Comparison of ENCODE assay signal across 9 cellular contexts in genomic region chr9:33818167-33818831, GRCh38. TPM values are rescaled to one million over a fixed set of nuclear protein-coding genes. Genes with fewer than 3 reads are reported as not detected.
DNase-seq lines count a peak whose midpoint lies in the region; ATAC-seq, FAIRE-seq and TF ChIP-seq lines count a peak whose summit lies in the region.
"Had no signal": no experiment of that assay in that cellular context is flagged by ENCODE, and none has a peak within 500 bp of the region (broad histone marks: within the 10 kb centered on the region; RNA-seq: fewer than 3 reads in every experiment).

No MANE protein-coding gene starts in this region.

- H3K4me3 Mint-ChIP-seq in stimulated activated memory B cell treated with anti-CD40 and anti-IgM and Interleukin-4, amounts not matched to agents 10 μg/mL and 1 μg/mL and 100 μg/mL, for 72 hours, result peak overlapping the region; percentile 81

- peak overlapping the region; percentile 99 for H3K27ac Mint-ChIP-seq in stimulated activated memory B cell treated with anti-CD40 and anti-IgM and Interleukin-4, amounts not matched to agents 10 μg/mL and 1 μg/mL and 100 μg/mL, for 72 hours

- H3K36me3 ChIP-seq in ES-I3 (ENCODE audit: insufficient read depth, low read length) (no peaks in the 10 kb centered on the region), kidney (ENCODE audit: control insufficient read depth in 1 of 2, insufficient read depth in 2 of 2, low read length in 2 of 2) (no peaks in the 10 kb centered on the region)

- no peak for TF ChIP-seq CTCF in astrocyte of the cerebellum (IDR thresholded peaks at IDR 0.05; ENCODE audit: low read depth, low read length, missing control alignments)
- no peak for TF ChIP-seq CTCF in kidney (IDR thresholded peaks at IDR 0.05; ENCODE audit: borderline replicate concordance, extremely low read depth, insufficient read depth)

- no peaks in the 10 kb centered on the region for H3K9me3 Mint-ChIP-seq in stimulated activated memory B cell treated with anti-CD40 and anti-IgM and Interleukin-4, amounts not matched to agents 10 μg/mL and 1 μg/mL and 100 μg/mL, for 72 hours

- intact Hi-C loops in kidney (cut with DNase I), result no loop called here

- H3K4me1 ChIP-seq in ES-I3 (ENCODE audit: insufficient read depth, low read length), result 0 out of 2 replicates have a peak, but pooled peaks cover 3% of the 10 kb centered on the region
- H3K4me1 ChIP-seq in kidney (ENCODE audit: control insufficient read depth in 1 of 2, insufficient read depth in 1 of 2, low read depth in 1 of 2, low read length in 2 of 2), result peaks cover 20 to 26% of the 10 kb centered on the region in 2 donors

- in situ Hi-C loops in astrocyte of the cerebellum (cut with HindIII; ENCODE audit: low sequenced_read_pairs), result no loop called here

- peak overlapping the region; percentile 97 for H3K9ac ChIP-seq in ES-I3 (ENCODE audit: low read depth, low read length)
- H3K9ac ChIP-seq in kidney (ENCODE audit: low read length in 2 of 2), result peak overlapping the region; percentile 65 to 96

- peaks cover 60% of the 10 kb centered on the region for H3K4me1 Mint-ChIP-seq in stimulated activated memory B cell treated with anti-CD40 and anti-IgM and Interleukin-4, amounts not matched to agents 10 μg/mL and 1 μg/mL and 100 μg/mL, for 72 hours

- H3K27ac ChIP-seq in kidney (ENCODE audit: low read depth in 2 of 2, low read length in 2 of 2), result peak overlapping the region; percentile 98

- no peak for ATAC-seq in stimulated activated memory B cell treated with anti-CD40 and anti-IgM and Interleukin-4, amounts not matched to agents 10 μg/mL and 1 μg/mL and 100 μg/mL, for 72 hours
- ATAC-seq in GM19023 (IDR thresholded peaks at IDR 0.05; ENCODE audit: unreplicated experiment), result no peak
- no peak for ATAC-seq in HG02852 (IDR thresholded peaks at IDR 0.05; ENCODE audit: unreplicated experiment)

- no peak for FAIRE-seq in kidney (lab: Jason Lieb, UNC)

- peak overlapping the region; percentile 90 for H3K4me3 ChIP-seq in Jurkat, Clone E6-1 (ENCODE audit: low read length)
- H3K4me3 ChIP-seq in astrocyte of the cerebellum (ENCODE audit: low read depth, low read length), result peak overlapping the region; percentile 85
- H3K4me3 ChIP-seq in kidney (ENCODE audit: low read length in 2 of 2), result peak overlapping the region; percentile 74 to 92

- peak; percentile 52 for DNase-seq in Jurkat, Clone E6-1 (ENCODE audit: low read depth, low spot score)
- no peak for DNase-seq in astrocyte of the cerebellum (ENCODE audit: low read depth)
- peak; percentile 85 for DNase-seq in kidney
- no peak for DNase-seq in effector CD8-positive, alpha-beta T cell (lab: John Stamatoyannopoulos, UW)

- H3K9me3 ChIP-seq in ES-I3 (ENCODE audit: control insufficient read depth, insufficient read depth, low read length) (no peaks in the 10 kb centered on the region), kidney (ENCODE audit: control insufficient read depth in 1 of 2, low read length in 2 of 2) (no peaks in the 10 kb centered on the region)

- H3K36me3 Mint-ChIP-seq in stimulated activated memory B cell treated with anti-CD40 and anti-IgM and Interleukin-4, amounts not matched to agents 10 μg/mL and 1 μg/mL and 100 μg/mL, for 72 hours, result peaks cover 4% of the 10 kb centered on the region

- no peaks in the 10 kb centered on the region for H3K27me3 Mint-ChIP-seq in stimulated activated memory B cell treated with anti-CD40 and anti-IgM and Interleukin-4, amounts not matched to agents 10 μg/mL and 1 μg/mL and 100 μg/mL, for 72 hours

RNA-seq across cellular contexts. Expression of gene UBE2R2, which starts 1.3 kb away (rescaled TPM):
- polyA plus RNA-seq in Jurkat, Clone E6-1 (2012; ENCODE audit: insufficient read depth, insufficient read length), result 53.7 TPM
- total RNA-seq in kidney, result 32.2 TPM
- polyA plus RNA-seq in kidney (ENCODE audit: insufficient read depth, low read depth, low replicate concordance), result 26.1 TPM

RNA-seq across cellular contexts. Expression of gene PRSS3, which starts 22.9 kb away (rescaled TPM):
- polyA plus RNA-seq in Jurkat, Clone E6-1 (2012; ENCODE audit: insufficient read depth, insufficient read length), result not detected
- total RNA-seq in kidney, result 0.79 TPM
- 2.8 TPM for polyA plus RNA-seq in kidney (ENCODE audit: insufficient read depth, low read depth, low replicate concordance)
- total RNA-seq: T-helper 1 cell treated with Interleukin-12 subunit alpha and Interleukin-12 subunit beta and Interleukin-4 antibody, amounts not matched to agents 30 ng/mL and 1 ng/mL, for 36 hours had no signal

Comparison
In these comparisons a context has a peak if more than half of its experiments do, and no peak if none do; other contexts are left out.
1. DNase-seq: peak in Jurkat, Clone E6-1 (single experiment) and kidney (single experiment); none in astrocyte of the cerebellum (single experiment) and effector CD8-positive, alpha-beta T cell (single experiment).
2. Peak in every context shown above with its lines, with median percentiles within 50 percentile points of each other: H3K4me3 ChIP-seq.